In the genomic region with DNA sequence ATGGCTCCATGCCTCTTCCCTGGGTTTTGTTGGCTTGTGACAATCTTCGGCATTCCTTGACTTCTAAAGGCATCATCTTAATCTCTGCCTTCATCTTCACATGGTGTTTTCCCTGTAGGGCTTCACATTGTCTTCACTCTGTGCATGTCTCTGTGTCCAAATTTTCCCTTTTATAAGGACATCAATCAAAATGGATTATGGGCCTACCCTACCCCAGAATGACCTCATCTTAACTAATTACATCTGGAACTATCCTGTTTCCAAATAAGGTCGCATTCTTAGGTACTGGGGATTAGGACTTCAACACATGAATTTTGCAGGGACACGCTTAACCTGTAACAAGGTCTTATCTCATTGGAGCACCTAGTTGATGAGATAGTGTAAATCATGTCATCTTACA, we compare ENCODE assay signal across 25 cellular contexts.
DNase-seq lines count a peak whose midpoint lies in the region; ATAC-seq and TF ChIP-seq lines count a peak whose summit lies in the region.
"Had no signal": no experiment of that assay in that cellular context is flagged by ENCODE, and none has a peak within 500 bp of the region (broad histone marks: within the 10 kb centered on the region; RNA-seq: fewer than 3 reads in every experiment).

No MANE protein-coding gene starts in this region.

- TF ChIP-seq CTCF in nephron progenitor cell (IDR thresholded peaks at IDR 0.05) (no peak), endodermal cell (conservative IDR thresholded peaks at IDR 0.05) (no peak), OCI-LY7 (conservative IDR thresholded peaks at IDR 0.05; ENCODE audit: low read length) (no peak)

- H3K36me3 ChIP-seq in endodermal cell (ENCODE audit: control insufficient read depth, insufficient read depth, low read length) (no peaks in the 10 kb centered on the region), OCI-LY7 (ENCODE audit: insufficient read depth, low read length) (no peaks in the 10 kb centered on the region)
- H3K36me3 ChIP-seq: BLaER1 treated with 17β-estradiol and CSF1 and Interleukin-3, amounts not matched to agents 10 nM and 100 nM had no signal

- H3K27ac Mint-ChIP-seq in nephron progenitor cell (peak overlapping the region; percentile 80), endodermal cell (no peak overlapping the region)
- H3K27ac Mint-ChIP-seq: B cell; CD4-positive, alpha-beta T cell; CD8-positive, alpha-beta T cell had no signal

- no peak overlapping the region for H3K4me2 ChIP-seq in OCI-LY7 (ENCODE audit: low read length)
- H3K4me2 ChIP-seq: A549; BLaER1 treated with 17β-estradiol and CSF1 and Interleukin-3, amounts not matched to agents 10 nM and 100 nM had no signal

- no peak overlapping the region for H2AFZ ChIP-seq in OCI-LY7 (ENCODE audit: low read length)

- no peaks in the 10 kb centered on the region for H4K20me1 ChIP-seq in OCI-LY7 (ENCODE audit: insufficient read depth, low read length)
- H4K20me1 ChIP-seq: BLaER1 treated with 17β-estradiol and CSF1 and Interleukin-3, amounts not matched to agents 10 nM and 100 nM had no signal

- H3K4me1 ChIP-seq in endodermal cell (ENCODE audit: control insufficient read depth, insufficient read depth, low read length): no peaks in the 10 kb centered on the region
- no peaks in the 10 kb centered on the region for H3K4me1 ChIP-seq in OCI-LY7 (ENCODE audit: insufficient read depth, low read length, poor library complexity, severe bottlenecking)
- H3K4me1 ChIP-seq: A549; BLaER1 treated with 17β-estradiol and CSF1 and Interleukin-3, amounts not matched to agents 10 nM and 100 nM; Caco-2 had no signal

- no peaks in the 10 kb centered on the region for H3K9me3 ChIP-seq in endodermal cell (ENCODE audit: control insufficient read depth, low read length)
- H3K9me3 ChIP-seq in OCI-LY7 (ENCODE audit: low read length): no peaks in the 10 kb centered on the region
- H3K9me3 ChIP-seq: A549 had no signal

- H3K4me3 ChIP-seq in endodermal cell (ENCODE audit: low read length) (no peak overlapping the region), OCI-LY7 (ENCODE audit: low read depth, low read length, poor library complexity, severe bottlenecking) (no peak overlapping the region)
- H3K4me3 ChIP-seq: A549; BLaER1 treated with 17β-estradiol and CSF1 and Interleukin-3, amounts not matched to agents 10 nM and 100 nM; GM12878 had no signal

- H3K27ac ChIP-seq in endodermal cell (ENCODE audit: low read depth, low read length) (no peak overlapping the region), OCI-LY7 (ENCODE audit: low read depth, low read length, poor library complexity, severe bottlenecking) (no peak overlapping the region)
- H3K27ac ChIP-seq: 22Rv1; A549; BLaER1 treated with 17β-estradiol and CSF1 and Interleukin-3, amounts not matched to agents 10 nM and 100 nM; C4-2B had no signal

- POLR2A ChIA-PET in OCI-LY7 (lab: Charles Lee): no interaction called here

- no peaks in the 10 kb centered on the region for H3K9me2 ChIP-seq in OCI-LY7 (ENCODE audit: insufficient read depth, low read length)

- CTCF ChIA-PET in OCI-LY7 (lab: Charles Lee; ENCODE audit: unreplicated experiment): no interaction called here

- ATAC-seq in HG03342 (IDR thresholded peaks at IDR 0.05; ENCODE audit: unreplicated experiment): no peak
- ATAC-seq: A549; CD8-positive, alpha-beta T cell; GM12878 had no signal

- intact Hi-C loops in OCI-LY7 (cut with micrococcal nuclease; ENCODE audit: unreplicated experiment): no loop called here

- no peaks in the 10 kb centered on the region for H3K79me2 ChIP-seq in OCI-LY7 (ENCODE audit: insufficient read depth, low read depth, low read length)

- no peaks in the 10 kb centered on the region for H3K27me3 ChIP-seq in endodermal cell (ENCODE audit: control insufficient read depth, insufficient read depth, low read length, poor library complexity, severe bottlenecking)
- H3K27me3 ChIP-seq: BLaER1 treated with 17β-estradiol and CSF1 and Interleukin-3, amounts not matched to agents 10 nM and 100 nM had no signal

- H3K4me3 Mint-ChIP-seq in nephron progenitor cell (no peak overlapping the region), endodermal cell (no peak overlapping the region)
- H3K4me3 Mint-ChIP-seq: B cell; CD4-positive, alpha-beta T cell; CD8-positive, alpha-beta T cell had no signal

- 98 to 100% methylated on average over 1 to 3 of the region's 3 CpGs for WGBS in endodermal cell (ENCODE audit: insufficient coverage in 1 of 2, insufficient read length in 1 of 2), 2 experiments

- DNase-seq in NCI-H82 (lab: John Stamatoyannopoulos, UW) (peak; percentile 64), NCI-H82 treated with DMSO at 0.1 percent for 48 hours (lab: John Stamatoyannopoulos, UW; ENCODE audit: unreplicated experiment) (no peak), SK-N-DZ (ENCODE audit: low spot score) (peak; percentile 11), nephron progenitor cell (no peak), endodermal cell (no peak), OCI-LY7 (ENCODE audit: low spot score) (no peak)
- DNase-seq: AML-193; Caco-2; Calu3; CD4-positive, alpha-beta T cell; CD8-positive, alpha-beta T cell; DMS 273 treated with DMSO at 0.1 percent for 48 hours; DMS153; DMS53; DMS79; DND-41; EL; GDM1 had no signal

- H3K27me3 Mint-ChIP-seq in nephron progenitor cell (ENCODE audit: low read depth, poor library complexity) (no peaks in the 10 kb centered on the region), endodermal cell (ENCODE audit: insufficient read depth) (no peaks in the 10 kb centered on the region)
- H3K27me3 Mint-ChIP-seq: CD4-positive, alpha-beta T cell had no signal

- H3K9me3 Mint-ChIP-seq in nephron progenitor cell: peaks cover 5% of the 10 kb centered on the region
- H3K9me3 Mint-ChIP-seq in endodermal cell: peaks cover 5% of the 10 kb centered on the region
- H3K9me3 Mint-ChIP-seq: CD4-positive, alpha-beta T cell; CD8-positive, alpha-beta T cell had no signal

- H3K9ac ChIP-seq in endodermal cell (ENCODE audit: extremely low read depth, low read length, poor library complexity, severe bottlenecking): no peak overlapping the region
- H3K9ac ChIP-seq: BLaER1 treated with 17β-estradiol and CSF1 and Interleukin-3, amounts not matched to agents 10 nM and 100 nM had no signal

- H3K36me3 Mint-ChIP-seq in nephron progenitor cell (ENCODE audit: low read depth): no peaks in the 10 kb centered on the region
- no peaks in the 10 kb centered on the region for H3K36me3 Mint-ChIP-seq in endodermal cell (ENCODE audit: low read depth)

- H3K4me1 Mint-ChIP-seq in nephron progenitor cell: peaks cover 5% of the 10 kb centered on the region
- peaks cover 12% of the 10 kb centered on the region for H3K4me1 Mint-ChIP-seq in endodermal cell
- H3K4me1 Mint-ChIP-seq: B cell had no signal

- no TSS peak for BruUV-seq in OCI-LY7 (replicated peaks; lab: Mats Ljungman, UMichigan)

Comparison
In these comparisons a context has a peak if more than half of its experiments do, and no peak if none do; other contexts are left out.
1. DNase-seq: peak in NCI-H82 (single experiment) and SK-N-DZ (single experiment); none in NCI-H82 treated with DMSO at 0.1 percent for 48 hours (single experiment), nephron progenitor cell (single experiment), endodermal cell (single experiment) and OCI-LY7 (single experiment).